8 cellular contexts compared by ENCODE assay signal in genomic region chr10:15370212-15370740, GRCh38. TPM values are rescaled to one million over a fixed set of nuclear protein-coding genes. Genes with fewer than 3 reads are reported as not detected.
DNase-seq lines count a peak whose midpoint lies in the region; ATAC-seq and TF ChIP-seq lines count a peak whose summit lies in the region.

No MANE protein-coding gene starts in this region.

- H3K9me3 Mint-ChIP-seq in IgD-negative memory B cell: peaks cover 0 to 4% (median 0%) of the 10 kb centered on the region in 3 donors
- no peaks in the 10 kb centered on the region for H3K9me3 Mint-ChIP-seq in activated naive CD8-positive, alpha-beta T cell (ENCODE audit: low read depth)

- TF ChIP-seq POLR2A in gastrocnemius medialis (IDR thresholded peaks at IDR 0.05): no peak

- H3K4me3 Mint-ChIP-seq in IgD-negative memory B cell: peak overlapping the region in 3 of 4 donors; percentile 61 to 90 (median 86)
- H3K4me3 Mint-ChIP-seq in activated naive CD8-positive, alpha-beta T cell: peak overlapping the region; percentile 83

- intact Hi-C loops in right cardiac atrium (cut with DNase I) (loop anchor here (2.0 to 5.0 kb wide), 3 partner anchors 108 to 159 kb away; no protein-coding TSS in a partner anchor), gastrocnemius medialis (cut with DNase I; ENCODE audit: low total_unique reads) (no loop called here)

- no peaks in the 10 kb centered on the region for H3K9me3 ChIP-seq in right cardiac atrium (ENCODE audit: control insufficient read depth, low read length)
- H3K9me3 ChIP-seq in gastrocnemius medialis: no peaks in the 10 kb centered on the region

- under 1% methylated on average over 45 of the region's 45 CpGs for WGBS in right cardiac atrium

- H3K27me3 Mint-ChIP-seq in IgD-negative memory B cell: peaks cover 39% of the 10 kb centered on the region
- H3K27me3 Mint-ChIP-seq in activated naive CD8-positive, alpha-beta T cell: peaks cover 15% of the 10 kb centered on the region

- no peak for TF ChIP-seq CTCF in GM13976 (IDR thresholded peaks at IDR 0.05; ENCODE audit: borderline replicate concordance, control extremely low read depth, extremely low read depth, insufficient read depth, missing control alignments)
- no peak for TF ChIP-seq CTCF in gastrocnemius medialis (IDR thresholded peaks at IDR 0.05 in 4 of 5, conservative IDR thresholded peaks at IDR 0.05 in 1 of 5)

- H3K36me3 Mint-ChIP-seq in IgD-negative memory B cell: no peaks in the 10 kb centered on the region
- H3K36me3 Mint-ChIP-seq in activated naive CD8-positive, alpha-beta T cell: no peaks in the 10 kb centered on the region

- no peak overlapping the region for H3K27ac Mint-ChIP-seq in IgD-negative memory B cell
- H3K27ac Mint-ChIP-seq in activated naive CD8-positive, alpha-beta T cell: peak overlapping the region; percentile 84

- H3K4me1 Mint-ChIP-seq in IgD-negative memory B cell: peaks cover 0 to 8% (median 8%) of the 10 kb centered on the region in 3 donors
- H3K4me1 Mint-ChIP-seq in activated naive CD8-positive, alpha-beta T cell (ENCODE audit: low read depth): peaks cover 8% of the 10 kb centered on the region

- no peak overlapping the region for H3K27ac ChIP-seq in right cardiac atrium (ENCODE audit: low read length)
- peak overlapping the region in 1 of 4 donors; percentile 30 for H3K27ac ChIP-seq in gastrocnemius medialis

- H3K4me1 ChIP-seq in right cardiac atrium (ENCODE audit: control insufficient read depth, insufficient read depth, low read length) (no peaks in the 10 kb centered on the region), gastrocnemius medialis (peaks cover 0 to 12% of the 10 kb centered on the region in 2 donors)

- H3K36me3 ChIP-seq in gastrocnemius medialis: no peaks in the 10 kb centered on the region

- ATAC-seq in right cardiac atrium (peak; percentile 61 to 72), gastrocnemius medialis (peak in 1 of 2 donors; percentile 47), HG02938 (IDR thresholded peaks at IDR 0.05; ENCODE audit: unreplicated experiment) (no peak), HG03565 (IDR thresholded peaks at IDR 0.05; ENCODE audit: unreplicated experiment) (no peak)

- H3K4me3 ChIP-seq in right cardiac atrium (ENCODE audit: low read length) (peak overlapping the region; percentile 99), gastrocnemius medialis (peak overlapping the region; percentile 61 to 63 (median 62))

- no peaks in the 10 kb centered on the region for H3K27me3 ChIP-seq in right cardiac atrium (ENCODE audit: control insufficient read depth, insufficient read depth)
- H3K27me3 ChIP-seq in gastrocnemius medialis: no peaks in the 10 kb centered on the region

- DNase-seq in GM13976 (ENCODE audit: low spot score) (peak; percentile 66), right cardiac atrium (peak; percentile 35 to 71 (median 70)), gastrocnemius medialis (no peak), amniotic stem cell (lab: John Stamatoyannopoulos, UW) (no peak)

- in situ Hi-C loops in GM13976 (cut with MboI; ENCODE audit: low sequenced_read_pairs, unreplicated experiment) (no loop called here), gastrocnemius medialis (cut with MboI; ENCODE audit: low sequenced_read_pairs in 4 of 4) (loop anchor here in 1 of 4 donors (10.0 kb wide), 1 partner anchor 155 kb away; no protein-coding TSS in a partner anchor)

RNA-seq across cellular contexts. Expression of gene FAM171A1, which starts 0.8 kb away (rescaled TPM):
- 0.36 TPM for polyA plus RNA-seq in IgD-negative memory B cell
- 10 to 100 TPM; 13.1 to 15.0 (median 13.8) TPM for total RNA-seq in right cardiac atrium
- 9.3 TPM for polyA plus RNA-seq in right cardiac atrium
- total RNA-seq in gastrocnemius medialis: 1 to 10 TPM; 2.1 to 5.6 (median 4.3) TPM

Comparison
In these comparisons a context has a peak if more than half of its experiments do, and no peak if none do; other contexts are left out.
1. DNase-seq: peak in GM13976 (single experiment) and right cardiac atrium (3 of 3); none in gastrocnemius medialis (0 of 2) and amniotic stem cell (single experiment).
2. ATAC-seq: peak in right cardiac atrium (2 of 2); none in HG02938 (single experiment) and HG03565 (single experiment).